Comparison of ENCODE assay signal across 1 cellular context in genomic region chr9:127712851-127713250, GRCh38.
TF ChIP-seq lines count a peak whose summit lies in the region.

No MANE protein-coding gene starts in this region.

TF ChIP-seq in GM23338, 12 proteins besides CTCF, POLR2A, EP300 and RAD21:
- TF ChIP-seq POLR2AphosphoS5 (IDR thresholded peaks at IDR 0.05; ENCODE audit: low read depth) (no peak), ZNF114 (CRISPR knock-in tag; IDR thresholded peaks at IDR 0.05) (no peak), ZNF462 (CRISPR knock-in tag; IDR thresholded peaks at IDR 0.05) (no peak), JUNB (IDR thresholded peaks at IDR 0.05; ENCODE audit: unreplicated experiment) (no peak), EZH2phosphoT487 (IDR thresholded peaks at IDR 0.05; ENCODE audit: unreplicated experiment) (no peak), ZNF331 (CRISPR knock-in tag; IDR thresholded peaks at IDR 0.05; ENCODE audit: low read depth) (no peak), NANOG (IDR thresholded peaks at IDR 0.05; ENCODE audit: borderline replicate concordance) (no peak), EZH2 (IDR thresholded peaks at IDR 0.05; ENCODE audit: low read depth, unreplicated experiment) (no peak), REST (IDR thresholded peaks at IDR 0.05; ENCODE audit: unreplicated experiment) (no peak), CREB1 (CRISPR knock-in tag; IDR thresholded peaks at IDR 0.05; ENCODE audit: low read depth) (no peak), STAT1 (IDR thresholded peaks at IDR 0.05; ENCODE audit: unreplicated experiment) (no peak), ETS1 (IDR thresholded peaks at IDR 0.05) (no peak)
